In genomic region chr3:46974421-46975227, GRCh38 we compare ENCODE assay signal across 8 cellular contexts. TPM values are rescaled to one million over a fixed set of nuclear protein-coding genes. Genes with fewer than 3 reads are reported as not detected.
A peak's percentile ranks its signal among the peaks of the same experiment; 100 is the strongest.
DNase-seq lines count a peak whose midpoint lies in the region; ATAC-seq and TF ChIP-seq lines count a peak whose summit lies in the region.

No MANE protein-coding gene starts in this region.

- peak overlapping the region; percentile 83 to 99 (median 93) for H3K4me2 ChIP-seq in BLaER1 treated with 17β-estradiol and CSF1 and Interleukin-3, amounts not matched to agents 10 nM and 100 nM

- H3K27me3 ChIP-seq in BLaER1 treated with 17β-estradiol and CSF1 and Interleukin-3, amounts not matched to agents 10 nM and 100 nM = no peaks in the 10 kb centered on the region

- peaks cover 45% of the 10 kb centered on the region for H3K36me3 Mint-ChIP-seq in activated T-helper 2 cell treated with anti-CD3 and anti-CD28 coated beads, Interferon-gamma antibody, Interleukin-2, Interleukin-4, amounts not matched to agents 10 μg/mL and 5 μg/mL and 100 μg/mL, durations not matched to agents 14 hours and 24 hours and 36 hours (ENCODE audit: low read depth)

- no peaks in the 10 kb centered on the region for H3K27me3 Mint-ChIP-seq in activated T-helper 2 cell treated with anti-CD3 and anti-CD28 coated beads, Interferon-gamma antibody, Interleukin-2, Interleukin-4, amounts not matched to agents 10 μg/mL and 5 μg/mL and 100 μg/mL, durations not matched to agents 14 hours and 24 hours and 36 hours (ENCODE audit: low read depth)

- H3K4me1 Mint-ChIP-seq in activated T-helper 2 cell treated with anti-CD3 and anti-CD28 coated beads, Interferon-gamma antibody, Interleukin-2, Interleukin-4, amounts not matched to agents 10 μg/mL and 5 μg/mL and 100 μg/mL, durations not matched to agents 14 hours and 24 hours and 36 hours (ENCODE audit: low read depth) = peaks cover 56% of the 10 kb centered on the region

- ATAC-seq in GM18909 (IDR thresholded peaks at IDR 0.05; ENCODE audit: poor library complexity, unreplicated experiment) = no peak

- H3K9me3 Mint-ChIP-seq in activated T-helper 2 cell treated with anti-CD3 and anti-CD28 coated beads, Interferon-gamma antibody, Interleukin-2, Interleukin-4, amounts not matched to agents 10 μg/mL and 5 μg/mL and 100 μg/mL, durations not matched to agents 14 hours and 24 hours and 36 hours = no peaks in the 10 kb centered on the region

- peaks cover 56 to 67% (median 65%) of the 10 kb centered on the region in 11 experiments for H4K20me1 ChIP-seq in BLaER1 treated with 17β-estradiol and CSF1 and Interleukin-3, amounts not matched to agents 10 nM and 100 nM

- no peak for DNase-seq in HFF-Myc (ENCODE audit: extremely low read depth, low read depth)
- no peak for DNase-seq in activated T-helper 2 cell treated with anti-CD3 and anti-CD28 coated beads, Interferon-gamma antibody, Interleukin-2, Interleukin-4, amounts not matched to agents 10 μg/mL and 5 μg/mL and 100 μg/mL, durations not matched to agents 14 hours and 24 hours and 36 hours (ENCODE audit: low spot score)
- DNase-seq in foreskin fibroblast = no peak
- DNase-seq in activated effector memory CD4-positive, alpha-beta T cell treated with Interleukin-2 at 50 U/mL for 16 hours = no peak
- no peak for DNase-seq in pons (ENCODE audit: low spot score)

- peak overlapping the region; percentile 28 for H3K27ac Mint-ChIP-seq in activated T-helper 2 cell treated with anti-CD3 and anti-CD28 coated beads, Interferon-gamma antibody, Interleukin-2, Interleukin-4, amounts not matched to agents 10 μg/mL and 5 μg/mL and 100 μg/mL, durations not matched to agents 14 hours and 24 hours and 36 hours

- peak overlapping the region in 7 of 11 experiments; percentile 1 to 32 (median 26); a peak in 10 of 22 replicates for H3K27ac ChIP-seq in BLaER1 treated with 17β-estradiol and CSF1 and Interleukin-3, amounts not matched to agents 10 nM and 100 nM
- H3K27ac ChIP-seq in mesodermal cell (ENCODE audit: low read depth, low read length, severe bottlenecking) = no peak overlapping the region

- peak overlapping the region in 10 of 11 experiments; percentile 1 to 98 (median 94); a peak in 14 of 22 replicates for H3K9ac ChIP-seq in BLaER1 treated with 17β-estradiol and CSF1 and Interleukin-3, amounts not matched to agents 10 nM and 100 nM

- TF ChIP-seq CTCF in HFF-Myc (IDR thresholded peaks at IDR 0.05; ENCODE audit: low read depth, low read length, missing control alignments) (no peak), foreskin fibroblast (IDR thresholded peaks at IDR 0.05; ENCODE audit: low read depth, low read length) (no peak)

- H3K4me3 Mint-ChIP-seq in activated T-helper 2 cell treated with anti-CD3 and anti-CD28 coated beads, Interferon-gamma antibody, Interleukin-2, Interleukin-4, amounts not matched to agents 10 μg/mL and 5 μg/mL and 100 μg/mL, durations not matched to agents 14 hours and 24 hours and 36 hours (ENCODE audit: low read depth) = peak overlapping the region; percentile 97

- H3K9me3 ChIP-seq in BLaER1 treated with 17β-estradiol and CSF1 and Interleukin-3, amounts not matched to agents 10 nM and 100 nM (replicated peaks in 1 of 11) = no peaks in the 10 kb centered on the region
- H3K9me3 ChIP-seq in mesodermal cell (ENCODE audit: control insufficient read depth, low read length) = peaks cover 4% of the 10 kb centered on the region

- peak overlapping the region; percentile 75 to 91 (median 82); a peak in 16 of 20 replicates for H3K4me3 ChIP-seq in BLaER1 treated with 17β-estradiol and CSF1 and Interleukin-3, amounts not matched to agents 10 nM and 100 nM
- H3K4me3 ChIP-seq in HFF-Myc (replicated peaks; ENCODE audit: low read depth, low read length) = peak overlapping the region; percentile 95
- H3K4me3 ChIP-seq in mesodermal cell (ENCODE audit: extremely low read depth, insufficient read depth, low read length, poor library complexity, severe bottlenecking) = peak overlapping the region; percentile 76
- H3K4me3 ChIP-seq in foreskin fibroblast (ENCODE audit: low read depth in 1 of 2, low read length in 2 of 2) = no peak overlapping the region

- H3K36me3 ChIP-seq in BLaER1 treated with 17β-estradiol and CSF1 and Interleukin-3, amounts not matched to agents 10 nM and 100 nM = peaks cover 11 to 39% (median 27%) of the 10 kb centered on the region in 11 experiments
- H3K36me3 ChIP-seq in mesodermal cell (ENCODE audit: control insufficient read depth, insufficient read depth, low read length) = peaks cover 30% of the 10 kb centered on the region

- peaks cover 80 to 87% (median 84%) of the 10 kb centered on the region in 10 experiments for H3K4me1 ChIP-seq in BLaER1 treated with 17β-estradiol and CSF1 and Interleukin-3, amounts not matched to agents 10 nM and 100 nM
- peaks cover 16% of the 10 kb centered on the region for H3K4me1 ChIP-seq in mesodermal cell (ENCODE audit: control insufficient read depth, insufficient read depth, low read length, poor library complexity, severe bottlenecking)

- intact Hi-C loops in activated T-helper 2 cell treated with anti-CD3 and anti-CD28 coated beads, Interferon-gamma antibody, Interleukin-2, Interleukin-4, amounts not matched to agents 10 μg/mL and 5 μg/mL and 100 μg/mL, durations not matched to agents 14 hours and 24 hours and 36 hours (cut with micrococcal nuclease) = loop anchor here (5.0 kb wide), 3 partner anchors 47 to 1113 kb away; partner anchors contain the start of gene SETD2

- 94 to 97% methylated on average over 8 to 9 of the region's 9 CpGs for WGBS in mesodermal cell (ENCODE audit: insufficient coverage in 2 of 2), 2 experiments

RNA-seq across cellular contexts. Expression of gene CCDC12, which starts 1.9 kb away (rescaled TPM):
- total RNA-seq in activated T-helper 2 cell treated with anti-CD3 and anti-CD28 coated beads, Interferon-gamma antibody, Interleukin-2, Interleukin-4, amounts not matched to agents 10 μg/mL and 5 μg/mL and 100 μg/mL, durations not matched to agents 14 hours and 24 hours and 36 hours = 65.3 and 69.2 TPM in 2 replicates
- 34.0 TPM for polyA plus RNA-seq in mesodermal cell (2013, experiment 1 of 2)
- 32.3 TPM for polyA plus RNA-seq in mesodermal cell (2013, experiment 2 of 2)

RNA-seq across cellular contexts. Expression of gene NBEAL2, which starts 4.8 kb away (rescaled TPM):
- total RNA-seq in activated T-helper 2 cell treated with anti-CD3 and anti-CD28 coated beads, Interferon-gamma antibody, Interleukin-2, Interleukin-4, amounts not matched to agents 10 μg/mL and 5 μg/mL and 100 μg/mL, durations not matched to agents 14 hours and 24 hours and 36 hours = 120 and 129 TPM in 2 replicates
- 25.5 TPM for polyA plus RNA-seq in mesodermal cell (2013, experiment 1 of 2)
- polyA plus RNA-seq in mesodermal cell (2013, experiment 2 of 2) = 18.9 TPM

Comparison
In these comparisons a context has a peak if more than half of its experiments do, and no peak if none do; other contexts are left out.
1. H3K4me3 ChIP-seq: peak in BLaER1 treated with 17β-estradiol and CSF1 and Interleukin-3, amounts not matched to agents 10 nM and 100 nM (10 of 10), HFF-Myc (single experiment) and mesodermal cell (single experiment); none in foreskin fibroblast (0 of 2).